In the genomic region with DNA sequence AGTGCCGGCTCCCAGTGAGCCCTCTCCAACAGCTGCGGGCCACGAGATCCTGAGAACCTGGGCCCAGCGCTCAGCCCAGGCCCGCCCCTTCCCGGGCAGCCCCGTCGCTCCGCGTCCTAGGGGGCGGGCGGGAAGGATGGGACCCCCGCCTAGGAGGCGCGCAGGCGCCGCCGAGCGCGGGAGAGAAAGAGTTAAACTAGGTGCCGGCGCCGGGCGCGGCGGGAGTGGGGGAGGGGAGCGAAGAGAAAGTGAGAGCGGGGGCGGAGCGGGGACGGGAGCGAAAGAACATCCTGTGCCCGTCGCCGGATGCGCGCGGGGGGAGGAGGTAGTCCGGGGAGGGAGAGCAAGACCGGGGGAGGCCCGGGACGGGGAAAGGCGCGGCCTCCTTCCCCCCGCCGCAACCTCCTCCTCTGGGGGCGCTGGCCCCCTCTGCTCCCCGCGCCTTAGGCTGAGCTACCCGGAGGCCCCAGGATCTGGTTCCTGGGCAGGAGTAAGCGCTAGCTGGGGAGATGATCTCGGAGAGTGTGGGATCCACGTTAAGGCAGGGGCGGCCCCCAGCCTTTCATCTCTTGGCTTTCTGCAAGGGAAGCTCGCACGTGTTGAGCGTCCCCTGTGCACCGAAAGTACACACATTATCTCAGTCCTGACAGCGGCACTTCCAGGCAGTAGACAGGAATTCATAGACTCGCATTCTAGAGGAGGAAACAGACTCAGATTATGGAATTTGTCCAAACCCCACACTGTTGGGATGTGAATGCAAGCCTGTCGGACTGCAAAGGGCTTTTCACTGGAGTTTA, we compare ENCODE assay signal across 1 cellular context.
TF ChIP-seq lines count a peak whose summit lies in the region.

No MANE protein-coding gene starts in this region.

TF ChIP-seq in K562, 482 proteins besides CTCF, POLR2A, EP300 and RAD21 (continued from another document and continues in another):
- TF ChIP-seq TBL1XR1 (IDR thresholded peaks at IDR 0.05; ENCODE audit: low read length in 2 of 2), result peak; percentile 25 to 78; a peak in 3 of 4 replicates
- TF ChIP-seq, protein P1, sequence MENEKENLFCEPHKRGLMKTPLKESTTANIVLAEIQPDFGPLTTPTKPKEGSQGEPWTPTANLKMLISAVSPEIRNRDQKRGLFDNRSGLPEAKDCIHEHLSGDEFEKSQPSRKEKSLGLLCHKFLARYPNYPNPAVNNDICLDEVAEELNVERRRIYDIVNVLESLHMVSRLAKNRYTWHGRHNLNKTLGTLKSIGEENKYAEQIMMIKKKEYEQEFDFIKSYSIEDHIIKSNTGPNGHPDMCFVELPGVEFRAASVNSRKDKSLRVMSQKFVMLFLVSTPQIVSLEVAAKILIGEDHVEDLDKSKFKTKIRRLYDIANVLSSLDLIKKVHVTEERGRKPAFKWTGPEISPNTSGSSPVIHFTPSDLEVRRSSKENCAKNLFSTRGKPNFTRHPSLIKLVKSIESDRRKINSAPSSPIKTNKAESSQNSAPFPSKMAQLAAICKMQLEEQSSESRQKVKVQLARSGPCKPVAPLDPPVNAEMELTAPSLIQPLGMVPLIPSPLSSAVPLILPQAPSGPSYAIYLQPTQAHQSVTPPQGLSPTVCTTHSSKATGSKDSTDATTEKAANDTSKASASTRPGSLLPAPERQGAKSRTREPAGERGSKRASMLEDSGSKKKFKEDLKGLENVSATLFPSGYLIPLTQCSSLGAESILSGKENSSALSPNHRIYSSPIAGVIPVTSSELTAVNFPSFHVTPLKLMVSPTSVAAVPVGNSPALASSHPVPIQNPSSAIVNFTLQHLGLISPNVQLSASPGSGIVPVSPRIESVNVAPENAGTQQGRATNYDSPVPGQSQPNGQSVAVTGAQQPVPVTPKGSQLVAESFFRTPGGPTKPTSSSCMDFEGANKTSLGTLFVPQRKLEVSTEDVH (IDR thresholded peaks at IDR 0.05; ENCODE audit: low read depth, partially characterized antibody), result no peak
- no peak for TF ChIP-seq MEF2D (tag; conservative IDR thresholded peaks at IDR 0.05; ENCODE audit: low read depth)
- TF ChIP-seq, protein P2, sequence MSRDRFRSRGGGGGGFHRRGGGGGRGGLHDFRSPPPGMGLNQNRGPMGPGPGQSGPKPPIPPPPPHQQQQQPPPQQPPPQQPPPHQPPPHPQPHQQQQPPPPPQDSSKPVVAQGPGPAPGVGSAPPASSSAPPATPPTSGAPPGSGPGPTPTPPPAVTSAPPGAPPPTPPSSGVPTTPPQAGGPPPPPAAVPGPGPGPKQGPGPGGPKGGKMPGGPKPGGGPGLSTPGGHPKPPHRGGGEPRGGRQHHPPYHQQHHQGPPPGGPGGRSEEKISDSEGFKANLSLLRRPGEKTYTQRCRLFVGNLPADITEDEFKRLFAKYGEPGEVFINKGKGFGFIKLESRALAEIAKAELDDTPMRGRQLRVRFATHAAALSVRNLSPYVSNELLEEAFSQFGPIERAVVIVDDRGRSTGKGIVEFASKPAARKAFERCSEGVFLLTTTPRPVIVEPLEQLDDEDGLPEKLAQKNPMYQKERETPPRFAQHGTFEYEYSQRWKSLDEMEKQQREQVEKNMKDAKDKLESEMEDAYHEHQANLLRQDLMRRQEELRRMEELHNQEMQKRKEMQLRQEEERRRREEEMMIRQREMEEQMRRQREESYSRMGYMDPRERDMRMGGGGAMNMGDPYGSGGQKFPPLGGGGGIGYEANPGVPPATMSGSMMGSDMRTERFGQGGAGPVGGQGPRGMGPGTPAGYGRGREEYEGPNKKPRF (IDR thresholded peaks at IDR 0.05; ENCODE audit: low read depth, low read length), result no peak
- no peak for TF ChIP-seq FOXJ3 (CRISPR knock-in tag; IDR thresholded peaks at IDR 0.05)
- no peak for TF ChIP-seq NR1H2 (CRISPR knock-in tag; IDR thresholded peaks at IDR 0.05)
- TF ChIP-seq, protein P3, sequence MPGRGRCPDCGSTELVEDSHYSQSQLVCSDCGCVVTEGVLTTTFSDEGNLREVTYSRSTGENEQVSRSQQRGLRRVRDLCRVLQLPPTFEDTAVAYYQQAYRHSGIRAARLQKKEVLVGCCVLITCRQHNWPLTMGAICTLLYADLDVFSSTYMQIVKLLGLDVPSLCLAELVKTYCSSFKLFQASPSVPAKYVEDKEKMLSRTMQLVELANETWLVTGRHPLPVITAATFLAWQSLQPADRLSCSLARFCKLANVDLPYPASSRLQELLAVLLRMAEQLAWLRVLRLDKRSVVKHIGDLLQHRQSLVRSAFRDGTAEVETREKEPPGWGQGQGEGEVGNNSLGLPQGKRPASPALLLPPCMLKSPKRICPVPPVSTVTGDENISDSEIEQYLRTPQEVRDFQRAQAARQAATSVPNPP (IDR thresholded peaks at IDR 0.05; ENCODE audit: borderline replicate concordance, insufficient read depth, insufficient read length), result no peak
- TF ChIP-seq HNRNPUL1 (IDR thresholded peaks at IDR 0.05; ENCODE audit: low read length), result no peak
- TF ChIP-seq, protein P4, sequence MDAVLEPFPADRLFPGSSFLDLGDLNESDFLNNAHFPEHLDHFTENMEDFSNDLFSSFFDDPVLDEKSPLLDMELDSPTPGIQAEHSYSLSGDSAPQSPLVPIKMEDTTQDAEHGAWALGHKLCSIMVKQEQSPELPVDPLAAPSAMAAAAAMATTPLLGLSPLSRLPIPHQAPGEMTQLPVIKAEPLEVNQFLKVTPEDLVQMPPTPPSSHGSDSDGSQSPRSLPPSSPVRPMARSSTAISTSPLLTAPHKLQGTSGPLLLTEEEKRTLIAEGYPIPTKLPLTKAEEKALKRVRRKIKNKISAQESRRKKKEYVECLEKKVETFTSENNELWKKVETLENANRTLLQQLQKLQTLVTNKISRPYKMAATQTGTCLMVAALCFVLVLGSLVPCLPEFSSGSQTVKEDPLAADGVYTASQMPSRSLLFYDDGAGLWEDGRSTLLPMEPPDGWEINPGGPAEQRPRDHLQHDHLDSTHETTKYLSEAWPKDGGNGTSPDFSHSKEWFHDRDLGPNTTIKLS (IDR thresholded peaks at IDR 0.05; ENCODE audit: borderline replicate concordance, low read depth), result 0 out of 2 replicates have a peak, but pooled peaks have one; percentile 33
- TF ChIP-seq NEUROD1 (IDR thresholded peaks at IDR 0.05; ENCODE audit: borderline replicate concordance, low read depth, low read length, partially characterized antibody), result peak; percentile 3
- no peak for TF ChIP-seq TFAM (CRISPR knock-in tag; conservative IDR thresholded peaks at IDR 0.05)
- TF ChIP-seq, protein P5, sequence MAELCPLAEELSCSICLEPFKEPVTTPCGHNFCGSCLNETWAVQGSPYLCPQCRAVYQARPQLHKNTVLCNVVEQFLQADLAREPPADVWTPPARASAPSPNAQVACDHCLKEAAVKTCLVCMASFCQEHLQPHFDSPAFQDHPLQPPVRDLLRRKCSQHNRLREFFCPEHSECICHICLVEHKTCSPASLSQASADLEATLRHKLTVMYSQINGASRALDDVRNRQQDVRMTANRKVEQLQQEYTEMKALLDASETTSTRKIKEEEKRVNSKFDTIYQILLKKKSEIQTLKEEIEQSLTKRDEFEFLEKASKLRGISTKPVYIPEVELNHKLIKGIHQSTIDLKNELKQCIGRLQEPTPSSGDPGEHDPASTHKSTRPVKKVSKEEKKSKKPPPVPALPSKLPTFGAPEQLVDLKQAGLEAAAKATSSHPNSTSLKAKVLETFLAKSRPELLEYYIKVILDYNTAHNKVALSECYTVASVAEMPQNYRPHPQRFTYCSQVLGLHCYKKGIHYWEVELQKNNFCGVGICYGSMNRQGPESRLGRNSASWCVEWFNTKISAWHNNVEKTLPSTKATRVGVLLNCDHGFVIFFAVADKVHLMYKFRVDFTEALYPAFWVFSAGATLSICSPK (IDR thresholded peaks at IDR 0.05; ENCODE audit: borderline replicate concordance), result no peak; the same call in 1 of the 2 replicates
- TF ChIP-seq HDAC8 (tag; IDR thresholded peaks at IDR 0.05), result 0 out of 2 replicates have a peak, but pooled peaks have one; percentile 49
- TF ChIP-seq SMAD4 (CRISPR knock-in tag; conservative IDR thresholded peaks at IDR 0.05), result peak; percentile 96
- no peak for TF ChIP-seq ZNF717 (CRISPR knock-in tag; IDR thresholded peaks at IDR 0.05)
- peak; percentile 51; the same call in 1 of the 2 replicates for TF ChIP-seq LCOR (CRISPR knock-in tag; IDR thresholded peaks at IDR 0.05)
- TF ChIP-seq JUND (IDR thresholded peaks at IDR 0.05; ENCODE audit: borderline replicate concordance, low read depth, low read length), result no peak; the same call in 1 of the 2 replicates
- TF ChIP-seq JUND (tag; IDR thresholded peaks at IDR 0.05; ENCODE audit: borderline replicate concordance, low read depth, low read length), result no peak
- no peak for TF ChIP-seq ZFP30 (CRISPR knock-in tag; IDR thresholded peaks at IDR 0.05; ENCODE audit: borderline replicate concordance)
- TF ChIP-seq KLF13 (tag; IDR thresholded peaks at IDR 0.05; ENCODE audit: borderline replicate concordance, low read depth), result peak; percentile 53
- no peak for TF ChIP-seq ZNF507 (tag; conservative IDR thresholded peaks at IDR 0.05)
- TF ChIP-seq, protein P6, sequence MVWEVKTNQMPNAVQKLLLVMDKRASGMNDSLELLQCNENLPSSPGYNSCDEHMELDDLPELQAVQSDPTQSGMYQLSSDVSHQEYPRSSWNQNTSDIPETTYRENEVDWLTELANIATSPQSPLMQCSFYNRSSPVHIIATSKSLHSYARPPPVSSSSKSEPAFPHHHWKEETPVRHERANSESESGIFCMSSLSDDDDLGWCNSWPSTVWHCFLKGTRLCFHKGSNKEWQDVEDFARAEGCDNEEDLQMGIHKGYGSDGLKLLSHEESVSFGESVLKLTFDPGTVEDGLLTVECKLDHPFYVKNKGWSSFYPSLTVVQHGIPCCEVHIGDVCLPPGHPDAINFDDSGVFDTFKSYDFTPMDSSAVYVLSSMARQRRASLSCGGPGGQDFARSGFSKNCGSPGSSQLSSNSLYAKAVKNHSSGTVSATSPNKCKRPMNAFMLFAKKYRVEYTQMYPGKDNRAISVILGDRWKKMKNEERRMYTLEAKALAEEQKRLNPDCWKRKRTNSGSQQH (CRISPR knock-in tag; IDR thresholded peaks at IDR 0.05), result no peak
- TF ChIP-seq ZNF436 (CRISPR knock-in tag; IDR thresholded peaks at IDR 0.05), result no peak
- no peak for TF ChIP-seq ZNF830 (CRISPR knock-in tag; IDR thresholded peaks at IDR 0.05)
- TF ChIP-seq, protein P7, sequence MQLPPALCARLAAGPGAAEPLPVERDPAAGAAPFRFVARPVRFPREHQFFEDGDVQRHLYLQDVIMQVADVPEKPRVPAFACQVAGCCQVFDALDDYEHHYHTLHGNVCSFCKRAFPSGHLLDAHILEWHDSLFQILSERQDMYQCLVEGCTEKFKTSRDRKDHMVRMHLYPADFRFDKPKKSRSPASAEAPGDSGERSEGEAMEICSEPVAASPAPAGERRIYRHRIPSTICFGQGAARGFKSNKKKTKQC (CRISPR knock-in tag; IDR thresholded peaks at IDR 0.05), result peak; percentile 25; the same call in 1 of the 2 replicates
- TF ChIP-seq MTA2 (IDR thresholded peaks at IDR 0.05; ENCODE audit: low read depth), result 0 out of 2 replicates have a peak, but pooled peaks have one; percentile 29
- TF ChIP-seq RFX1 (IDR thresholded peaks at IDR 0.05), result no peak
- peak; percentile 11; the same call in 1 of the 2 replicates for TF ChIP-seq TEAD4 (IDR thresholded peaks at IDR 0.05; ENCODE audit: low read length)
- no peak for TF ChIP-seq TEAD4 (CRISPR knock-in tag; IDR thresholded peaks at IDR 0.05; ENCODE audit: borderline replicate concordance)
- TF ChIP-seq, protein P8, sequence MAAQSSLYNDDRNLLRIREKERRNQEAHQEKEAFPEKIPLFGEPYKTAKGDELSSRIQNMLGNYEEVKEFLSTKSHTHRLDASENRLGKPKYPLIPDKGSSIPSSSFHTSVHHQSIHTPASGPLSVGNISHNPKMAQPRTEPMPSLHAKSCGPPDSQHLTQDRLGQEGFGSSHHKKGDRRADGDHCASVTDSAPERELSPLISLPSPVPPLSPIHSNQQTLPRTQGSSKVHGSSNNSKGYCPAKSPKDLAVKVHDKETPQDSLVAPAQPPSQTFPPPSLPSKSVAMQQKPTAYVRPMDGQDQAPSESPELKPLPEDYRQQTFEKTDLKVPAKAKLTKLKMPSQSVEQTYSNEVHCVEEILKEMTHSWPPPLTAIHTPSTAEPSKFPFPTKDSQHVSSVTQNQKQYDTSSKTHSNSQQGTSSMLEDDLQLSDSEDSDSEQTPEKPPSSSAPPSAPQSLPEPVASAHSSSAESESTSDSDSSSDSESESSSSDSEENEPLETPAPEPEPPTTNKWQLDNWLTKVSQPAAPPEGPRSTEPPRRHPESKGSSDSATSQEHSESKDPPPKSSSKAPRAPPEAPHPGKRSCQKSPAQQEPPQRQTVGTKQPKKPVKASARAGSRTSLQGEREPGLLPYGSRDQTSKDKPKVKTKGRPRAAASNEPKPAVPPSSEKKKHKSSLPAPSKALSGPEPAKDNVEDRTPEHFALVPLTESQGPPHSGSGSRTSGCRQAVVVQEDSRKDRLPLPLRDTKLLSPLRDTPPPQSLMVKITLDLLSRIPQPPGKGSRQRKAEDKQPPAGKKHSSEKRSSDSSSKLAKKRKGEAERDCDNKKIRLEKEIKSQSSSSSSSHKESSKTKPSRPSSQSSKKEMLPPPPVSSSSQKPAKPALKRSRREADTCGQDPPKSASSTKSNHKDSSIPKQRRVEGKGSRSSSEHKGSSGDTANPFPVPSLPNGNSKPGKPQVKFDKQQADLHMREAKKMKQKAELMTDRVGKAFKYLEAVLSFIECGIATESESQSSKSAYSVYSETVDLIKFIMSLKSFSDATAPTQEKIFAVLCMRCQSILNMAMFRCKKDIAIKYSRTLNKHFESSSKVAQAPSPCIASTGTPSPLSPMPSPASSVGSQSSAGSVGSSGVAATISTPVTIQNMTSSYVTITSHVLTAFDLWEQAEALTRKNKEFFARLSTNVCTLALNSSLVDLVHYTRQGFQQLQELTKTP (IDR thresholded peaks at IDR 0.05; ENCODE audit: low read depth in 1 of 2, partially characterized antibody in 2 of 2), result peak in 1 of 2 experiments; percentile 26
- no peak; the same call in 1 of the 2 replicates for TF ChIP-seq MTA1 (IDR thresholded peaks at IDR 0.05; ENCODE audit: borderline replicate concordance)
- TF ChIP-seq MED1 (CRISPR knock-in tag; IDR thresholded peaks at IDR 0.05; ENCODE audit: borderline replicate concordance), result no peak
- peak; percentile 93 for TF ChIP-seq FIP1L1 (IDR thresholded peaks at IDR 0.05; ENCODE audit: low read depth, low read length, poor library complexity, severe bottlenecking)
- no peak for TF ChIP-seq YBX1 (IDR thresholded peaks at IDR 0.05)
- TF ChIP-seq LEF1 (IDR thresholded peaks at IDR 0.05), result peak; percentile 95
- TF ChIP-seq TAF7 (tag; IDR thresholded peaks at IDR 0.05), result peak; percentile 11
- TF ChIP-seq, protein P9, sequence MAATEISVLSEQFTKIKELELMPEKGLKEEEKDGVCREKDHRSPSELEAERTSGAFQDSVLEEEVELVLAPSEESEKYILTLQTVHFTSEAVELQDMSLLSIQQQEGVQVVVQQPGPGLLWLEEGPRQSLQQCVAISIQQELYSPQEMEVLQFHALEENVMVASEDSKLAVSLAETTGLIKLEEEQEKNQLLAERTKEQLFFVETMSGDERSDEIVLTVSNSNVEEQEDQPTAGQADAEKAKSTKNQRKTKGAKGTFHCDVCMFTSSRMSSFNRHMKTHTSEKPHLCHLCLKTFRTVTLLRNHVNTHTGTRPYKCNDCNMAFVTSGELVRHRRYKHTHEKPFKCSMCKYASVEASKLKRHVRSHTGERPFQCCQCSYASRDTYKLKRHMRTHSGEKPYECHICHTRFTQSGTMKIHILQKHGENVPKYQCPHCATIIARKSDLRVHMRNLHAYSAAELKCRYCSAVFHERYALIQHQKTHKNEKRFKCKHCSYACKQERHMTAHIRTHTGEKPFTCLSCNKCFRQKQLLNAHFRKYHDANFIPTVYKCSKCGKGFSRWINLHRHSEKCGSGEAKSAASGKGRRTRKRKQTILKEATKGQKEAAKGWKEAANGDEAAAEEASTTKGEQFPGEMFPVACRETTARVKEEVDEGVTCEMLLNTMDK (IDR thresholded peaks at IDR 0.05; ENCODE audit: borderline replicate concordance, insufficient read depth, low read depth, low read length, poor library complexity, severe bottlenecking), result no peak
